Comparison of ENCODE assay signal across 8 cellular contexts in genomic region chr19:21020298-21021227, GRCh38. TPM values are rescaled to one million over a fixed set of nuclear protein-coding genes. Genes with fewer than 3 reads are reported as not detected.
DNase-seq lines count a peak whose midpoint lies in the region; ATAC-seq, FAIRE-seq and TF ChIP-seq lines count a peak whose summit lies in the region.

Gene ZNF430, plus strand, starts transcription at chr19:21020657. Its CDS starts 144 bp downstream, at chr19:21020801.

- no peak for TF ChIP-seq CTCF in OCI-LY1 (IDR thresholded peaks at IDR 0.05; ENCODE audit: low read length)
- TF ChIP-seq CTCF in endothelial cell of umbilical vein (IDR thresholded peaks at IDR 0.05; ENCODE audit: extremely low read depth in 1 of 2, insufficient read depth in 1 of 2, low read depth in 1 of 2, low read length in 2 of 2) = no peak

- DNase-seq in Caki2 (ENCODE audit: low read depth) = peak; percentile 94
- DNase-seq in activated CD8-positive, alpha-beta memory T cell treated with anti-CD3 and anti-CD28 coated beads, Interleukin-2, amount 50 U/mL, for 4 hours = peak; percentile 90
- peak; percentile 93 for DNase-seq in endothelial cell of umbilical vein (ENCODE audit: low read depth, low spot score)
- peak; percentile 96 for DNase-seq in midbrain (lab: John Stamatoyannopoulos, UW)
- DNase-seq in stimulated activated CD8-positive, alpha-beta memory T cell treated with anti-CD3 and anti-CD28 coated beads, Interleukin-2, amount 100 ng/mL, for 1 hour (ENCODE audit: low read depth in 2 of 2) = peak; percentile 83 to 87

- H3F3A ChIP-seq in OCI-LY1 (ENCODE audit: insufficient read depth, low read length) = no peaks in the 10 kb centered on the region

- ATAC-seq in GM21423 (IDR thresholded peaks at IDR 0.05; ENCODE audit: unreplicated experiment) = peak; percentile 95

- peak within 1 kb of the TSS; percentile 89 for H3K9ac ChIP-seq in HUES64 (ENCODE audit: low read depth, low read length)
- H3K9ac ChIP-seq in OCI-LY1 (ENCODE audit: low read length) = peak within 1 kb of the TSS; percentile 85
- H3K9ac ChIP-seq in endothelial cell of umbilical vein (replicated peaks; ENCODE audit: extremely low read depth, insufficient read depth, low read length) = peak within 1 kb of the TSS; percentile 99

- TF ChIP-seq POLR2A in endothelial cell of umbilical vein (IDR thresholded peaks at IDR 0.05; ENCODE audit: low read depth, low read length) = peak; percentile 48

- peak within 1 kb of the TSS; percentile 87 for H3K27ac ChIP-seq in HUES64 (ENCODE audit: low read depth, low read length)
- peak within 1 kb of the TSS; percentile 66 for H3K27ac ChIP-seq in OCI-LY1 (ENCODE audit: low read depth, low read length, poor library complexity, severe bottlenecking)
- peak within 1 kb of the TSS; percentile 75 for H3K27ac ChIP-seq in endothelial cell of umbilical vein (ENCODE audit: insufficient read depth, low read depth, low read length)

- H3K4me1 ChIP-seq in HUES64 (ENCODE audit: insufficient read depth, low read length) (peaks cover 21% of the 10 kb centered on the region), OCI-LY1 (ENCODE audit: insufficient read depth, low read length, severe bottlenecking) (peaks cover 19% of the 10 kb centered on the region), endothelial cell of umbilical vein (ENCODE audit: control insufficient read depth, extremely low read depth, insufficient read depth, low read length) (peaks cover 3% of the 10 kb centered on the region)

- no peaks in the 10 kb centered on the region for H3K27me3 ChIP-seq in HUES64 (ENCODE audit: insufficient read depth, low read length)
- no peaks in the 10 kb centered on the region for H3K27me3 ChIP-seq in OCI-LY1 (ENCODE audit: insufficient read depth, low read length)
- no peaks in the 10 kb centered on the region for H3K27me3 ChIP-seq in endothelial cell of umbilical vein (ENCODE audit: control insufficient read depth in 2 of 2, insufficient read depth in 2 of 2, low read length in 2 of 2)

- dilution Hi-C loops in endothelial cell of umbilical vein (cut with MboI; ENCODE audit: extremely low pct_ligation_motif_present, low sequenced_read_pairs) = no loop called here

- H3K36me3 ChIP-seq in HUES64 (ENCODE audit: insufficient read depth, low read length) (peaks cover 30% of the 10 kb centered on the region), OCI-LY1 (ENCODE audit: insufficient read depth, low read length) (peaks cover 31% of the 10 kb centered on the region), endothelial cell of umbilical vein (ENCODE audit: control insufficient read depth in 2 of 2, extremely low read depth in 1 of 2, insufficient read depth in 2 of 2, low read length in 2 of 2) (peaks cover 0 to 2% of the 10 kb centered on the region in 2 experiments)

- H4K20me1 ChIP-seq in OCI-LY1 (ENCODE audit: insufficient read depth, low read length) = no peaks in the 10 kb centered on the region
- no peaks in the 10 kb centered on the region for H4K20me1 ChIP-seq in endothelial cell of umbilical vein (replicated peaks; ENCODE audit: control insufficient read depth, extremely low read depth, insufficient read depth, low read length)

- CTCF ChIA-PET in endothelial cell of umbilical vein (lab: Charles Lee) = interaction anchor here (0.9 kb wide), 1 partner anchor 9 kb away, joined by 3 read pairs; no protein-coding TSS in a partner anchor

- H3K9me3 ChIP-seq in HUES64 (ENCODE audit: insufficient read depth, low read depth, low read length) = no peaks in the 10 kb centered on the region
- H3K9me3 ChIP-seq in OCI-LY1 (ENCODE audit: low read length) = no peaks in the 10 kb centered on the region
- no peaks in the 10 kb centered on the region for H3K9me3 ChIP-seq in endothelial cell of umbilical vein (replicated peaks; ENCODE audit: control insufficient read depth, insufficient read depth, low read length)

- peak; percentile 93 for FAIRE-seq in endothelial cell of umbilical vein (lab: Jason Lieb, UNC)

- no peaks in the 10 kb centered on the region for H3K9me2 ChIP-seq in OCI-LY1 (ENCODE audit: low read depth, low read length)

- POLR2A ChIA-PET in endothelial cell of umbilical vein (lab: Charles Lee) = interaction anchor here (0.6 to 1.6 kb wide), 5 partner anchors 97 to 747 kb away, joined by 3 to 5 read pairs (median 3); partner anchors contain the start of genes ZNF100, ZNF429, ZNF626 and ZNF85

- 4% methylated on average over 44 of the region's 44 CpGs for WGBS in HUES64

- TSS peak; percentile 58 for BruUV-seq in endothelial cell of umbilical vein (replicated peaks; lab: Mats Ljungman, UMichigan)

- H2AFZ ChIP-seq in OCI-LY1 (ENCODE audit: low read length) (no peak within 1 kb of the TSS), endothelial cell of umbilical vein (ENCODE audit: low read depth, low read length) (peak within 1 kb of the TSS; percentile 100)

- in situ Hi-C loops in Caki2 (cut with HindIII; ENCODE audit: low pct_unique_long_range_greater_than_20kb, low sequenced_read_pairs) = no loop called here

- H3K9me1 ChIP-seq in endothelial cell of umbilical vein (replicated peaks; ENCODE audit: control insufficient read depth, extremely low read depth, insufficient read depth, low read length) = no peaks in the 10 kb centered on the region

- peaks cover 45% of the 10 kb centered on the region for H3K79me2 ChIP-seq in OCI-LY1 (ENCODE audit: insufficient read depth, low read length)
- H3K79me2 ChIP-seq in endothelial cell of umbilical vein (ENCODE audit: control insufficient read depth, insufficient read depth, low read length) = peaks cover 32% of the 10 kb centered on the region

- peak within 1 kb of the TSS; percentile 100 for H3K4me2 ChIP-seq in OCI-LY1 (ENCODE audit: low read length)
- peak within 1 kb of the TSS; percentile 54 for H3K4me2 ChIP-seq in endothelial cell of umbilical vein (ENCODE audit: insufficient read depth, low read length)

- peak within 1 kb of the TSS; percentile 87 for H3K4me3 ChIP-seq in HUES64 (ENCODE audit: low read length)
- peak within 1 kb of the TSS; percentile 91 for H3K4me3 ChIP-seq in OCI-LY1 (ENCODE audit: low read depth, low read length, poor library complexity, severe bottlenecking)
- H3K4me3 ChIP-seq in endothelial cell of umbilical vein (replicated peaks in 1 of 3; ENCODE audit: insufficient read depth in 1 of 3, low read depth in 1 of 3, low read length in 3 of 3) = peak within 1 kb of the TSS; percentile 86 to 89 (median 87)

- intact Hi-C loops in endothelial cell of umbilical vein (cut with micrococcal nuclease) = loop anchor here (2.0 to 10.0 kb wide), 4 partner anchors 62 to 814 kb away; partner anchors contain the start of genes ZNF43, ZNF431, ZNF714 and ZNF85

TF ChIP-seq in endothelial cell of umbilical vein, 7 proteins besides CTCF, POLR2A, EP300 and RAD21:
- TF ChIP-seq MAX (IDR thresholded peaks at IDR 0.05; ENCODE audit: insufficient read depth, insufficient read length) (no peak), FOS (IDR thresholded peaks at IDR 0.05; ENCODE audit: borderline replicate concordance, insufficient read depth, low read length) (no peak), EZH2 (IDR thresholded peaks at IDR 0.05; ENCODE audit: borderline replicate concordance, low read depth, low read length, severe bottlenecking) (no peak), GATA2 (IDR thresholded peaks at IDR 0.05; ENCODE audit: insufficient read depth, insufficient read length, low read depth, low read length) (no peak), MYC (IDR thresholded peaks at IDR 0.05; ENCODE audit: low read depth, low read length) (no peak), JUN (IDR thresholded peaks at IDR 0.05; ENCODE audit: borderline replicate concordance, insufficient read depth, insufficient read length, low read depth) (no peak), POLR2AphosphoS5 (IDR thresholded peaks at IDR 0.05; ENCODE audit: insufficient read depth, low read depth, low read length) (peak; percentile 75)

RNA-seq across cellular contexts. Expression of gene ZNF430, which starts in this region (rescaled TPM):
- 1.8 and 8.4 TPM in 2 replicates for total RNA-seq in Caki2 (2014; rRNA removed; shearing (Covaris generic); ENCODE audit: low replicate concordance)
- polyA plus RNA-seq in HUES64 (2013, experiment 1 of 2) = 6.7 TPM
- polyA plus RNA-seq in HUES64 (2013, experiment 2 of 2) = 8.1 TPM
- 11.1 and 13.4 TPM in 2 replicates for total RNA-seq in endothelial cell of umbilical vein
- polyA plus RNA-seq in endothelial cell of umbilical vein = 5.0 and 7.0 TPM in 2 replicates
- polyA plus RNA-seq in endothelial cell of umbilical vein (2011; cell fraction: cytosol; rRNA removed) = 8.5 and 10.0 TPM in 2 replicates
- 10.1 and 13.2 TPM in 2 replicates for polyA plus RNA-seq in endothelial cell of umbilical vein (2011; cell fraction: nucleus; rRNA removed)
- 5.4 and 6.5 TPM in 2 replicates for polyA plus RNA-seq in endothelial cell of umbilical vein (2012)
- polyA minus RNA-seq in endothelial cell of umbilical vein = 13.6 and 15.3 TPM in 2 replicates
- 3.5 TPM for polyA minus RNA-seq in endothelial cell of umbilical vein (2011; cell fraction: cytosol; rRNA and poly(A)+ RNA removed)
- 10.6 and 26.6 TPM in 2 replicates for polyA minus RNA-seq in endothelial cell of umbilical vein (2011; cell fraction: nucleus; rRNA and poly(A)+ RNA removed)

Comparison
In these comparisons a context has a peak if more than half of its experiments do, and no peak if none do; other contexts are left out.
1. Peak in every context shown above with its lines: DNase-seq, ATAC-seq, H3K4me3 ChIP-seq and H3K27ac ChIP-seq.